2 cellular contexts compared by ENCODE assay signal in genomic region chr13:111604087-111604486, GRCh38.
TF ChIP-seq lines count a peak whose summit lies in the region.

No MANE protein-coding gene starts in this region.

TF ChIP-seq in WTC11, 78 proteins besides CTCF, POLR2A, EP300 and RAD21:
- TF ChIP-seq, protein P1, sequence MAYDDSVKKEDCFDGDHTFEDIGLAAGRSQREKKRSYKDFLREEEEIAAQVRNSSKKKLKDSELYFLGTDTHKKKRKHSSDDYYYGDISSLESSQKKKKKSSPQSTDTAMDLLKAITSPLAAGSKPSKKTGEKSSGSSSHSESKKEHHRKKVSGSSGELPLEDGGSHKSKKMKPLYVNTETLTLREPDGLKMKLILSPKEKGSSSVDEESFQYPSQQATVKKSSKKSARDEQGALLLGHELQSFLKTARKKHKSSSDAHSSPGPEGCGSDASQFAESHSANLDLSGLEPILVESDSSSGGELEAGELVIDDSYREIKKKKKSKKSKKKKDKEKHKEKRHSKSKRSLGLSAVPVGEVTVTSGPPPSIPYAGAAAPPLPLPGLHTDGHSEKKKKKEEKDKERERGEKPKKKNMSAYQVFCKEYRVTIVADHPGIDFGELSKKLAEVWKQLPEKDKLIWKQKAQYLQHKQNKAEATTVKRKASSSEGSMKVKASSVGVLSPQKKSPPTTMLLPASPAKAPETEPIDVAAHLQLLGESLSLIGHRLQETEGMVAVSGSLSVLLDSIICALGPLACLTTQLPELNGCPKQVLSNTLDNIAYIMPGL (CRISPR knock-in tag; IDR thresholded peaks at IDR 0.05), result no peak
- TF ChIP-seq CDX4 (CRISPR knock-in tag; IDR thresholded peaks at IDR 0.05; ENCODE audit: borderline replicate concordance) (no peak), E2F4 (CRISPR knock-in tag; IDR thresholded peaks at IDR 0.05; ENCODE audit: borderline replicate concordance, low read depth) (no peak), ZNF423 (CRISPR knock-in tag; IDR thresholded peaks at IDR 0.05) (no peak), JAZF1 (CRISPR knock-in tag; IDR thresholded peaks at IDR 0.05) (no peak), CBFB (CRISPR knock-in tag; IDR thresholded peaks at IDR 0.05; ENCODE audit: low read depth) (no peak), MLX (CRISPR knock-in tag; IDR thresholded peaks at IDR 0.05) (no peak), ZNF396 (CRISPR knock-in tag; IDR thresholded peaks at IDR 0.05; ENCODE audit: borderline replicate concordance) (no peak), ELF4 (CRISPR knock-in tag; IDR thresholded peaks at IDR 0.05; ENCODE audit: low read depth) (no peak), AR (CRISPR knock-in tag; IDR thresholded peaks at IDR 0.05) (no peak), MYBL2 (CRISPR knock-in tag; IDR thresholded peaks at IDR 0.05) (no peak), MAX (CRISPR knock-in tag; IDR thresholded peaks at IDR 0.05) (no peak), CREB1 (CRISPR knock-in tag; IDR thresholded peaks at IDR 0.05) (no peak), FOXK1 (CRISPR knock-in tag; IDR thresholded peaks at IDR 0.05) (no peak), NR1H2 (CRISPR knock-in tag; IDR thresholded peaks at IDR 0.05) (no peak)
- TF ChIP-seq, protein P2, sequence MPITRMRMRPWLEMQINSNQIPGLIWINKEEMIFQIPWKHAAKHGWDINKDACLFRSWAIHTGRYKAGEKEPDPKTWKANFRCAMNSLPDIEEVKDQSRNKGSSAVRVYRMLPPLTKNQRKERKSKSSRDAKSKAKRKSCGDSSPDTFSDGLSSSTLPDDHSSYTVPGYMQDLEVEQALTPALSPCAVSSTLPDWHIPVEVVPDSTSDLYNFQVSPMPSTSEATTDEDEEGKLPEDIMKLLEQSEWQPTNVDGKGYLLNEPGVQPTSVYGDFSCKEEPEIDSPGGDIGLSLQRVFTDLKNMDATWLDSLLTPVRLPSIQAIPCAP (CRISPR knock-in tag; IDR thresholded peaks at IDR 0.05), result no peak
- TF ChIP-seq, protein P3, sequence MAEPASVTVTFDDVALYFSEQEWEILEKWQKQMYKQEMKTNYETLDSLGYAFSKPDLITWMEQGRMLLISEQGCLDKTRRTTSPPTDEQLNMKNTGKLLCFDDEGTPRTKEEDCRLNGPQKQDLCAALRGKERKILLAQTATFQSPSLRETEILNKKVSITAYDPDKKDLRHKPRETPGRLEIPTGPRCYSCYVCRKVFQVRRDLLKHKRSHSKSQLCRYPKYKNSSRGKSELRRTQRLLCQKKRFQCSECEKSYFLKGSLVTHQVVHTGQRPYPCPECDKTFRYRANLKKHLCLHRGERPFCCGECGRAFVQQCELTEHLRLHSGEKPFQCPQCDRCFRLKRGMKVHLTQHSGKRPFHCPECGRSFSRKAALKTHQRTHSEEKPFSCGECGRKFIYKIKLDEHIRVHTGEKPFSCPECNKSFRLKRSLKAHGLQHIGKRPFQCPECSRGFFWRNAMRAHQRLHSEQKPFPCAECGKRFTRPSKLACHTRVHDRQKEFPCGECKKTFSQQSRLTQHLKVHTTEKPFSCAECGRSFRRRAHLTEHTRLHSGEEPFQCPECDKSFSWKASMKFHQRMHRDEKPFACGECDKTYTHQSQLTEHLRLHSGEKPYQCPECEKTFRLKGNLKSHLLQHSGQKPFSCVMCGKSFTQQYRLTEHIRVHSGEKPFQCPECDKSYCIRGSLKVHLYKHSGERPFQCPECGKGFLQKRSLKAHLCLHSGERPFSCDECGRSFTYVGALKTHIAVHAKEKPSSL (CRISPR knock-in tag; conservative IDR thresholded peaks at IDR 0.05), result no peak

TF ChIP-seq in HepG2, 621 proteins besides CTCF, POLR2A, EP300 and RAD21 (continued from another document):
- no peak for TF ChIP-seq ZSCAN25 (CRISPR knock-in tag; IDR thresholded peaks at IDR 0.05)
- TF ChIP-seq, protein P4, sequence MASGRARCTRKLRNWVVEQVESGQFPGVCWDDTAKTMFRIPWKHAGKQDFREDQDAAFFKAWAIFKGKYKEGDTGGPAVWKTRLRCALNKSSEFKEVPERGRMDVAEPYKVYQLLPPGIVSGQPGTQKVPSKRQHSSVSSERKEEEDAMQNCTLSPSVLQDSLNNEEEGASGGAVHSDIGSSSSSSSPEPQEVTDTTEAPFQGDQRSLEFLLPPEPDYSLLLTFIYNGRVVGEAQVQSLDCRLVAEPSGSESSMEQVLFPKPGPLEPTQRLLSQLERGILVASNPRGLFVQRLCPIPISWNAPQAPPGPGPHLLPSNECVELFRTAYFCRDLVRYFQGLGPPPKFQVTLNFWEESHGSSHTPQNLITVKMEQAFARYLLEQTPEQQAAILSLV (CRISPR knock-in tag; IDR thresholded peaks at IDR 0.05; ENCODE audit: borderline replicate concordance), result no peak
- no peak for TF ChIP-seq ZNF747 (CRISPR knock-in tag; IDR thresholded peaks at IDR 0.05; ENCODE audit: borderline replicate concordance)
- TF ChIP-seq MED1 (CRISPR knock-in tag; IDR thresholded peaks at IDR 0.05), result no peak
- TF ChIP-seq ZNF326 (CRISPR knock-in tag; IDR thresholded peaks at IDR 0.05; ENCODE audit: borderline replicate concordance), result no peak
- no peak for TF ChIP-seq NR2F6 (IDR thresholded peaks at IDR 0.05)
- no peak for TF ChIP-seq NR2F6 (CRISPR knock-in tag; IDR thresholded peaks at IDR 0.05)
- TF ChIP-seq, protein P5, sequence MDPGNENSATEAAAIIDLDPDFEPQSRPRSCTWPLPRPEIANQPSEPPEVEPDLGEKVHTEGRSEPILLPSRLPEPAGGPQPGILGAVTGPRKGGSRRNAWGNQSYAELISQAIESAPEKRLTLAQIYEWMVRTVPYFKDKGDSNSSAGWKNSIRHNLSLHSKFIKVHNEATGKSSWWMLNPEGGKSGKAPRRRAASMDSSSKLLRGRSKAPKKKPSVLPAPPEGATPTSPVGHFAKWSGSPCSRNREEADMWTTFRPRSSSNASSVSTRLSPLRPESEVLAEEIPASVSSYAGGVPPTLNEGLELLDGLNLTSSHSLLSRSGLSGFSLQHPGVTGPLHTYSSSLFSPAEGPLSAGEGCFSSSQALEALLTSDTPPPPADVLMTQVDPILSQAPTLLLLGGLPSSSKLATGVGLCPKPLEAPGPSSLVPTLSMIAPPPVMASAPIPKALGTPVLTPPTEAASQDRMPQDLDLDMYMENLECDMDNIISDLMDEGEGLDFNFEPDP (CRISPR knock-in tag; conservative IDR thresholded peaks at IDR 0.05), result no peak
- no peak for TF ChIP-seq ZNF605 (CRISPR knock-in tag; IDR thresholded peaks at IDR 0.05)
- TF ChIP-seq ZEB1 (IDR thresholded peaks at IDR 0.05; ENCODE audit: insufficient replicate concordance, low read depth), result no peak
- TF ChIP-seq, protein P6, sequence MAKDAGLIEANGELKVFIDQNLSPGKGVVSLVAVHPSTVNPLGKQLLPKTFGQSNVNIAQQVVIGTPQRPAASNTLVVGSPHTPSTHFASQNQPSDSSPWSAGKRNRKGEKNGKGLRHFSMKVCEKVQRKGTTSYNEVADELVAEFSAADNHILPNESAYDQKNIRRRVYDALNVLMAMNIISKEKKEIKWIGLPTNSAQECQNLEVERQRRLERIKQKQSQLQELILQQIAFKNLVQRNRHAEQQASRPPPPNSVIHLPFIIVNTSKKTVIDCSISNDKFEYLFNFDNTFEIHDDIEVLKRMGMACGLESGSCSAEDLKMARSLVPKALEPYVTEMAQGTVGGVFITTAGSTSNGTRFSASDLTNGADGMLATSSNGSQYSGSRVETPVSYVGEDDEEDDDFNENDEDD (CRISPR knock-in tag; IDR thresholded peaks at IDR 0.05; ENCODE audit: borderline replicate concordance), result no peak
- TF ChIP-seq GLI4 (CRISPR knock-in tag; IDR thresholded peaks at IDR 0.05; ENCODE audit: borderline replicate concordance), result no peak
- no peak for TF ChIP-seq IKZF4 (CRISPR knock-in tag; IDR thresholded peaks at IDR 0.05; ENCODE audit: borderline replicate concordance, low read depth, not compliant biosample characterization)
- no peak for TF ChIP-seq GFI1 (CRISPR knock-in tag; IDR thresholded peaks at IDR 0.05; ENCODE audit: borderline replicate concordance)
- no peak for TF ChIP-seq SIX1 (CRISPR knock-in tag; IDR thresholded peaks at IDR 0.05; ENCODE audit: borderline replicate concordance)
- no peak for TF ChIP-seq HNRNPUL1 (IDR thresholded peaks at IDR 0.05; ENCODE audit: low read depth, low read length)
- TF ChIP-seq NFIC (IDR thresholded peaks at IDR 0.05; ENCODE audit: low read length), result no peak
